ENCODE assay signal across 1 cellular context in genomic region chr17:75636381-75637142, GRCh38.
TF ChIP-seq lines count a peak whose summit lies in the region.

No MANE protein-coding gene starts in this region.

TF ChIP-seq in GM23338, 12 proteins besides CTCF, POLR2A, EP300 and RAD21:
- TF ChIP-seq JUNB (IDR thresholded peaks at IDR 0.05; ENCODE audit: unreplicated experiment) (no peak), EZH2phosphoT487 (IDR thresholded peaks at IDR 0.05; ENCODE audit: unreplicated experiment) (no peak), ETS1 (IDR thresholded peaks at IDR 0.05) (no peak), ZNF331 (CRISPR knock-in tag; IDR thresholded peaks at IDR 0.05; ENCODE audit: low read depth) (no peak), ZNF462 (CRISPR knock-in tag; IDR thresholded peaks at IDR 0.05) (no peak), ZNF114 (CRISPR knock-in tag; IDR thresholded peaks at IDR 0.05) (no peak), STAT1 (IDR thresholded peaks at IDR 0.05; ENCODE audit: unreplicated experiment) (no peak), EZH2 (IDR thresholded peaks at IDR 0.05; ENCODE audit: low read depth, unreplicated experiment) (no peak), CREB1 (CRISPR knock-in tag; IDR thresholded peaks at IDR 0.05; ENCODE audit: low read depth) (no peak), REST (IDR thresholded peaks at IDR 0.05; ENCODE audit: unreplicated experiment) (no peak), NANOG (IDR thresholded peaks at IDR 0.05; ENCODE audit: borderline replicate concordance) (no peak), POLR2AphosphoS5 (IDR thresholded peaks at IDR 0.05; ENCODE audit: low read depth) (no peak)
TF ChIP-seq in GM23338: peak in this region for 0.
